34 cellular contexts compared by ENCODE assay signal in genomic region chr14:67500981-67501380, GRCh38.
"Had no signal": no experiment of that assay in that cellular context is flagged by ENCODE, and none has a peak within 500 bp of the region (broad histone marks: within the 10 kb centered on the region; RNA-seq: fewer than 3 reads in every experiment).

No MANE protein-coding gene starts in this region.

- ATAC-seq: activated CD4-positive, alpha-beta T cell treated with anti-CD3 and anti-CD28 coated beads for 36 hours; activated CD4-positive, CD25-positive, alpha-beta regulatory T cell treated with anti-CD3 and anti-CD28 coated beads, Interleukin-2, amount 50 U/mL, for 24 hours; activated CD8-positive, alpha-beta T cell treated with anti-CD3 and anti-CD28 coated beads for 36 hours; activated naive CD8-positive, alpha-beta T cell treated with anti-CD3 and anti-CD28 coated beads, Interleukin-2, amount 50 U/mL, for 24 hours had no signal

- H3K9me3 ChIP-seq: ascending aorta had no signal

- H3K4me1 ChIP-seq: ascending aorta had no signal

- H3K27me3 ChIP-seq: ascending aorta had no signal

- H3K4me1 Mint-ChIP-seq: activated CD4-positive, alpha-beta T cell treated with anti-CD3 and anti-CD28 coated beads, Interleukin-2, amount 10 ng/mL, durations not matched to agents 24 days and 14 days; brain had no signal

- H3K4me3 Mint-ChIP-seq: activated CD4-positive, alpha-beta memory T cell treated with anti-CD3 and anti-CD28 coated beads for 36 hours; activated CD4-positive, alpha-beta T cell treated with anti-CD3 and anti-CD28 coated beads for 36 hours; activated CD4-positive, alpha-beta T cell treated with anti-CD3 and anti-CD28 coated beads, Interleukin-2, amount 10 ng/mL, durations not matched to agents 24 days and 14 days; activated CD8-positive, alpha-beta T cell treated with anti-CD3 and anti-CD28 coated beads for 36 hours; activated naive CD4-positive, alpha-beta T cell treated with anti-CD3 and anti-CD28 coated beads, Interleukin-2, amount 10 ng/mL, durations not matched to agents 7 days and 5 days; activated naive CD4-positive, alpha-beta T cell treated with anti-CD3 and anti-CD28 coated beads, Interleukin-2, amount 50 U/mL, for 24 hours; activated naive CD8-positive, alpha-beta T cell; activated naive CD8-positive, alpha-beta T cell treated with anti-CD3 and anti-CD28 coated beads, Interleukin-2, amount 10 ng/mL, durations not matched to agents 7 days and 5 days; activated naive CD8-positive, alpha-beta T cell treated with anti-CD3 and anti-CD28 coated beads, Interleukin-2, amount 50 U/mL, for 24 hours; activated T-cell treated with anti-CD3 and anti-CD28 coated beads, Interleukin-2, amount 50 U/mL, for 24 hours; brain; T-helper 1 cell treated with Interleukin-12 subunit alpha and Interleukin-12 subunit beta and Interleukin-4 antibody, amounts not matched to agents 30 μg/mL and 1 μg/mL, for 36 hours; T-helper 2 cell treated with Interferon-gamma antibody and Interleukin-4, amounts not matched to agents 5 μg/mL and 100 μg/mL, for 36 hours had no signal

- H3K27me3 Mint-ChIP-seq: activated CD4-positive, alpha-beta memory T cell treated with anti-CD3 and anti-CD28 coated beads for 36 hours; activated CD4-positive, alpha-beta T cell treated with anti-CD3 and anti-CD28 coated beads for 36 hours; activated CD8-positive, alpha-beta T cell treated with anti-CD3 and anti-CD28 coated beads for 36 hours; activated naive CD4-positive, alpha-beta T cell treated with anti-CD3 and anti-CD28 coated beads, Interleukin-2, amount 50 U/mL, for 24 hours; activated naive CD8-positive, alpha-beta T cell; activated naive CD8-positive, alpha-beta T cell treated with anti-CD3 and anti-CD28 coated beads, Interleukin-2, amount 50 U/mL, for 24 hours; activated T-cell treated with anti-CD3 and anti-CD28 coated beads, Interleukin-2, amount 50 U/mL, for 24 hours had no signal

- FAIRE-seq: TTC549 had no signal

- H3K27ac ChIP-seq: ascending aorta, VCaP had no signal

- H3K36me3 ChIP-seq: ascending aorta had no signal

- DNase-seq: activated CD4-positive, alpha-beta memory T cell treated with anti-CD3 and anti-CD28 coated beads for 36 hours; activated CD4-positive, alpha-beta T cell treated with anti-CD3 and anti-CD28 coated beads for 1 hour; activated CD4-positive, alpha-beta T cell treated with anti-CD3 and anti-CD28 coated beads for 36 hours; activated CD4-positive, alpha-beta T cell treated with anti-CD3 and anti-CD28 coated beads, Interleukin-2, amount 10 ng/mL, durations not matched to agents 24 days and 14 days; activated CD4-positive, alpha-beta T cell treated with anti-CD3 and anti-CD28 coated beads, Interleukin-2, amount 50 U/mL, for 1 hour; activated CD4-positive, alpha-beta T cell treated with anti-CD3 and anti-CD28 coated beads, Interleukin-2, amount 50 U/mL, for 4 hours; activated CD4-positive, CD25-positive, alpha-beta regulatory T cell; activated CD8-positive, alpha-beta memory T cell treated with anti-CD3 and anti-CD28 coated beads, Interleukin-2, amount 50 U/mL, for 4 hours; activated CD8-positive, alpha-beta T cell treated with anti-CD3 and anti-CD28 coated beads for 36 hours; activated effector memory CD4-positive, alpha-beta T cell treated with Interleukin-2 at 50 U/mL for 16 hours; activated gamma-delta T cell; activated naive CD4-positive, alpha-beta T cell treated with anti-CD3 and anti-CD28 coated beads, Interleukin-2, amount 10 ng/mL, durations not matched to agents 7 days and 5 days; activated naive CD4-positive, alpha-beta T cell treated with Interleukin-2 at 50 U/mL for 16 hours; activated naive CD8-positive, alpha-beta T cell treated with anti-CD3 and anti-CD28 coated beads, Interleukin-2, amount 10 ng/mL, durations not matched to agents 7 days and 5 days; activated naive CD8-positive, alpha-beta T cell treated with anti-CD3 and anti-CD28 coated beads, Interleukin-2, amount 50 U/mL, for 24 hours; activated T-cell treated with anti-CD3 and anti-CD28 coated beads, Interleukin-2, amount 50 U/mL, for 24 hours; activated T-cell treated with anti-CD3 and anti-CD28 coated beads, Interleukin-2, amount 50 U/mL, for 48 hours; amygdala; anterior cingulate cortex; central memory CD4-positive, alpha-beta T cell; SW 1271; T-helper 1 cell; T-helper 2 cell; T-helper 9 cell had no signal

- H3K4me3 ChIP-seq: ascending aorta had no signal

- H3K27ac Mint-ChIP-seq: activated CD4-positive, alpha-beta memory T cell treated with anti-CD3 and anti-CD28 coated beads for 36 hours; activated CD4-positive, alpha-beta T cell treated with anti-CD3 and anti-CD28 coated beads for 36 hours; activated CD4-positive, alpha-beta T cell treated with anti-CD3 and anti-CD28 coated beads, Interleukin-2, amount 10 ng/mL, durations not matched to agents 24 days and 14 days; activated CD8-positive, alpha-beta T cell treated with anti-CD3 and anti-CD28 coated beads for 36 hours; activated naive CD4-positive, alpha-beta T cell treated with anti-CD3 and anti-CD28 coated beads, Interleukin-2, amount 10 ng/mL, durations not matched to agents 7 days and 5 days; activated naive CD4-positive, alpha-beta T cell treated with anti-CD3 and anti-CD28 coated beads, Interleukin-2, amount 50 U/mL, for 24 hours; activated naive CD8-positive, alpha-beta T cell; activated naive CD8-positive, alpha-beta T cell treated with anti-CD3 and anti-CD28 coated beads, Interleukin-2, amount 10 ng/mL, durations not matched to agents 7 days and 5 days; activated naive CD8-positive, alpha-beta T cell treated with anti-CD3 and anti-CD28 coated beads, Interleukin-2, amount 50 U/mL, for 24 hours; activated T-cell treated with anti-CD3 and anti-CD28 coated beads, Interleukin-2, amount 50 U/mL, for 24 hours; activated T-helper 2 cell treated with anti-CD3 and anti-CD28 coated beads, Interferon-gamma antibody, Interleukin-2, Interleukin-4, amounts not matched to agents 10 μg/mL and 5 μg/mL and 100 μg/mL, durations not matched to agents 14 hours and 24 hours and 36 hours; brain; T-helper 1 cell treated with Interleukin-12 subunit alpha and Interleukin-12 subunit beta and Interleukin-4 antibody, amounts not matched to agents 30 μg/mL and 1 μg/mL, for 36 hours; T-helper 2 cell treated with Interferon-gamma antibody and Interleukin-4, amounts not matched to agents 5 μg/mL and 100 μg/mL, for 36 hours had no signal

- H3K9me3 Mint-ChIP-seq: activated CD4-positive, alpha-beta memory T cell treated with anti-CD3 and anti-CD28 coated beads for 36 hours; activated CD4-positive, alpha-beta T cell treated with anti-CD3 and anti-CD28 coated beads, Interleukin-2, amount 10 ng/mL, durations not matched to agents 24 days and 14 days; activated CD8-positive, alpha-beta T cell treated with anti-CD3 and anti-CD28 coated beads for 36 hours; activated naive CD4-positive, alpha-beta T cell treated with anti-CD3 and anti-CD28 coated beads, Interleukin-2, amount 10 ng/mL, durations not matched to agents 7 days and 5 days; activated naive CD4-positive, alpha-beta T cell treated with anti-CD3 and anti-CD28 coated beads, Interleukin-2, amount 50 U/mL, for 24 hours; activated naive CD8-positive, alpha-beta T cell treated with anti-CD3 and anti-CD28 coated beads, Interleukin-2, amount 10 ng/mL, durations not matched to agents 7 days and 5 days; activated naive CD8-positive, alpha-beta T cell treated with anti-CD3 and anti-CD28 coated beads, Interleukin-2, amount 50 U/mL, for 24 hours; activated T-cell treated with anti-CD3 and anti-CD28 coated beads, Interleukin-2, amount 50 U/mL, for 24 hours; activated T-helper 2 cell treated with anti-CD3 and anti-CD28 coated beads, Interferon-gamma antibody, Interleukin-2, Interleukin-4, amounts not matched to agents 10 μg/mL and 5 μg/mL and 100 μg/mL, durations not matched to agents 14 hours and 24 hours and 36 hours; brain; T-helper 1 cell treated with Interleukin-12 subunit alpha and Interleukin-12 subunit beta and Interleukin-4 antibody, amounts not matched to agents 30 μg/mL and 1 μg/mL, for 36 hours; T-helper 2 cell treated with Interferon-gamma antibody and Interleukin-4, amounts not matched to agents 5 μg/mL and 100 μg/mL, for 36 hours had no signal

- H3K36me3 Mint-ChIP-seq: activated CD4-positive, alpha-beta memory T cell treated with anti-CD3 and anti-CD28 coated beads for 36 hours; activated naive CD4-positive, alpha-beta T cell treated with anti-CD3 and anti-CD28 coated beads, Interleukin-2, amount 10 ng/mL, durations not matched to agents 7 days and 5 days; activated naive CD4-positive, alpha-beta T cell treated with anti-CD3 and anti-CD28 coated beads, Interleukin-2, amount 50 U/mL, for 24 hours; activated naive CD8-positive, alpha-beta T cell treated with anti-CD3 and anti-CD28 coated beads, Interleukin-2, amount 10 ng/mL, durations not matched to agents 7 days and 5 days; brain had no signal
